ENCODE assay signal across 8 cellular contexts in genomic region chr2:231661422-231662027, GRCh38. TPM values are rescaled to one million over a fixed set of nuclear protein-coding genes. Genes with fewer than 3 reads are reported as not detected.
DNase-seq lines count a peak whose midpoint lies in the region; ATAC-seq and TF ChIP-seq lines count a peak whose summit lies in the region.

No MANE protein-coding gene starts in this region.

- H3K4me3 Mint-ChIP-seq in dendritic cell treated with granulocyte-macrophage colony-stimulating factor and Interleukin-4, amounts not matched to agents 40 ng/mL and 50 ng/mL, for 4 days = peak overlapping the region; percentile 63
- peak overlapping the region; percentile 71 to 87 (median 82) for H3K4me3 Mint-ChIP-seq in naive thymus-derived CD8-positive, alpha-beta T cell

- H3K36me3 Mint-ChIP-seq in dendritic cell treated with granulocyte-macrophage colony-stimulating factor and Interleukin-4, amounts not matched to agents 40 ng/mL and 50 ng/mL, for 4 days (ENCODE audit: low read depth) = peaks cover 2% of the 10 kb centered on the region
- H3K36me3 Mint-ChIP-seq in naive thymus-derived CD8-positive, alpha-beta T cell = peaks cover 0 to 4% (median 0%) of the 10 kb centered on the region in 3 donors

- H3K9me3 ChIP-seq in BE2C = no peaks in the 10 kb centered on the region

- no peak for ATAC-seq in naive thymus-derived CD8-positive, alpha-beta T cell

- TF ChIP-seq CTCF in AG10803 (conservative IDR thresholded peaks at IDR 0.05; ENCODE audit: low read length) (no peak), LNCaP clone FGC (IDR thresholded peaks at IDR 0.05; ENCODE audit: control insufficient read depth, extremely low read depth, insufficient read depth) (no peak), GM13977 (IDR thresholded peaks at IDR 0.05; ENCODE audit: extremely low read depth, insufficient read depth, missing control alignments) (no peak), BE2C (IDR thresholded peaks at IDR 0.05; ENCODE audit: low read depth, low read length) (no peak)

- H3K4me1 ChIP-seq in BE2C = peaks cover 5% of the 10 kb centered on the region

- peak overlapping the region; percentile 51 for H3K4me3 ChIP-seq in AG10803 (ENCODE audit: low read length)
- peak overlapping the region; percentile 32 for H3K4me3 ChIP-seq in LNCaP clone FGC (ENCODE audit: low read depth, low read length)
- H3K4me3 ChIP-seq in BE2C (ENCODE audit: low read depth, low read length) = no peak overlapping the region

- intact Hi-C loops in dendritic cell treated with granulocyte-macrophage colony-stimulating factor and Interleukin-4, amounts not matched to agents 40 ng/mL and 50 ng/mL, for 4 days (cut with micrococcal nuclease) = loop anchor here (1.0 to 5.0 kb wide), 3 partner anchors 45 to 121 kb away; partner anchors contain the start of gene PDE6D

- POLR2A ChIA-PET in naive thymus-derived CD8-positive, alpha-beta T cell (lab: Charles Lee) = interaction anchor here (1.2 to 6.1 kb wide), 13 partner anchors 12 to 299 kb away, joined by 3 to 158 read pairs (median 6); partner anchors contain the start of genes NCL and PTMA

- H3K36me3 ChIP-seq in BE2C = no peaks in the 10 kb centered on the region

- peak overlapping the region; percentile 95 for H3K27ac Mint-ChIP-seq in dendritic cell treated with granulocyte-macrophage colony-stimulating factor and Interleukin-4, amounts not matched to agents 40 ng/mL and 50 ng/mL, for 4 days
- H3K27ac Mint-ChIP-seq in naive thymus-derived CD8-positive, alpha-beta T cell = peak overlapping the region; percentile 82 to 99 (median 96)

- no peaks in the 10 kb centered on the region for H3K27me3 ChIP-seq in BE2C

- H3K4me1 Mint-ChIP-seq in dendritic cell treated with granulocyte-macrophage colony-stimulating factor and Interleukin-4, amounts not matched to agents 40 ng/mL and 50 ng/mL, for 4 days (ENCODE audit: low read depth) = peaks cover 23% of the 10 kb centered on the region
- H3K4me1 Mint-ChIP-seq in naive thymus-derived CD8-positive, alpha-beta T cell = peaks cover 6 to 35% (median 17%) of the 10 kb centered on the region in 4 donors

- in situ Hi-C loops in GM13977 (cut with MboI; ENCODE audit: low pct_unique_long_range_greater_than_20kb, low sequenced_read_pairs, unreplicated experiment) = loop anchor here (5.0 kb wide), 1 partner anchor 44 kb away; no protein-coding TSS in a partner anchor

- DNase-seq in AG10803 (ENCODE audit: low read depth) (no peak), LNCaP clone FGC (ENCODE audit: low read depth) (no peak), NAMALWA (ENCODE audit: low spot score) (no peak), GM13977 (ENCODE audit: low spot score) (no peak), AG08396 (ENCODE audit: low spot score) (no peak), BE2C (no peak)
- DNase-seq in naive thymus-derived CD8-positive, alpha-beta T cell = no peak

- no peaks in the 10 kb centered on the region for H3K9me3 Mint-ChIP-seq in dendritic cell treated with granulocyte-macrophage colony-stimulating factor and Interleukin-4, amounts not matched to agents 40 ng/mL and 50 ng/mL, for 4 days
- no peaks in the 10 kb centered on the region for H3K9me3 Mint-ChIP-seq in naive thymus-derived CD8-positive, alpha-beta T cell

- peaks cover 2% of the 10 kb centered on the region for H3K27me3 Mint-ChIP-seq in dendritic cell treated with granulocyte-macrophage colony-stimulating factor and Interleukin-4, amounts not matched to agents 40 ng/mL and 50 ng/mL, for 4 days
- H3K27me3 Mint-ChIP-seq in naive thymus-derived CD8-positive, alpha-beta T cell = no peaks in the 10 kb centered on the region

RNA-seq across cellular contexts. Expression of gene PTMA, which starts 46.8 kb away (rescaled TPM):
- total RNA-seq in naive thymus-derived CD8-positive, alpha-beta T cell = 1,000 to 10,000 TPM; 1,008 to 1,051 TPM
- polyA plus RNA-seq in naive thymus-derived CD8-positive, alpha-beta T cell = 1,000 to 10,000 TPM; 1,851 to 2,224 (median 2,052) TPM
- polyA plus RNA-seq in BE2C (2012; ENCODE audit: insufficient read depth, insufficient read length, low read depth) = 1,938 TPM
